In genomic region chr2:197240713-197241050, GRCh38 we compare ENCODE assay signal across 12 cellular contexts.
DNase-seq lines count a peak whose midpoint lies in the region; ATAC-seq lines count a peak whose summit lies in the region.
"Had no signal": no experiment of that assay in that cellular context is flagged by ENCODE, and none has a peak within 500 bp of the region (broad histone marks: within the 10 kb centered on the region; RNA-seq: fewer than 3 reads in every experiment).

No MANE protein-coding gene starts in this region.

- no peaks in the 10 kb centered on the region for H3K27me3 Mint-ChIP-seq in activated CD4-positive, alpha-beta memory T cell treated with anti-CD3 and anti-CD28 coated beads for 36 hours
- H3K27me3 Mint-ChIP-seq in naive thymus-derived CD8-positive, alpha-beta T cell, result no peaks in the 10 kb centered on the region

- CTCF ChIA-PET in activated CD4-positive, alpha-beta memory T cell treated with anti-CD3 and anti-CD28 coated beads for 36 hours (lab: Charles Lee), result interaction anchor here (0.6 to 1.8 kb wide), 10 partner anchors 8 to 234 kb away, joined by 3 to 11 read pairs (median 4); no protein-coding TSS in a partner anchor

- H3K27ac ChIP-seq in caudate nucleus (ENCODE audit: low read depth, low read length), result no peak overlapping the region
- H3K27ac ChIP-seq: foreskin keratinocyte, right lobe of liver had no signal

- peak overlapping the region; percentile 93 for H3K27ac Mint-ChIP-seq in activated CD4-positive, alpha-beta memory T cell treated with anti-CD3 and anti-CD28 coated beads for 36 hours
- H3K27ac Mint-ChIP-seq in naive thymus-derived CD8-positive, alpha-beta T cell, result peak overlapping the region; percentile 77 to 100 (median 92)

- peak; percentile 1 for ATAC-seq in GM21529 (IDR thresholded peaks at IDR 0.05; ENCODE audit: unreplicated experiment)
- peak in 1 of 2 donors; percentile 40 for ATAC-seq in naive thymus-derived CD8-positive, alpha-beta T cell
- ATAC-seq in HG03097 (IDR thresholded peaks at IDR 0.05; ENCODE audit: low FRiP score, unreplicated experiment), result no peak
- ATAC-seq: foreskin keratinocyte had no signal

- POLR2A ChIA-PET in activated CD4-positive, alpha-beta memory T cell treated with anti-CD3 and anti-CD28 coated beads for 36 hours (lab: Charles Lee), result interaction anchor here (0.6 to 2.5 kb wide), 12 partner anchors 14 to 194 kb away, joined by 3 to 8 read pairs (median 4); partner anchors contain the start of genes ANKRD44 and SF3B1
- POLR2A ChIA-PET in naive thymus-derived CD8-positive, alpha-beta T cell (lab: Charles Lee), result interaction anchor here (0.7 to 3.9 kb wide), 22 partner anchors 8 to 87 kb away, joined by 3 to 41 read pairs (median 6); partner anchors contain the start of gene ANKRD44

- H3K36me3 Mint-ChIP-seq in activated CD4-positive, alpha-beta memory T cell treated with anti-CD3 and anti-CD28 coated beads for 36 hours, result peaks cover 6% of the 10 kb centered on the region
- H3K36me3 Mint-ChIP-seq in naive thymus-derived CD8-positive, alpha-beta T cell, result peaks cover 0 to 2% (median 0%) of the 10 kb centered on the region in 3 donors

- H3K4me3 Mint-ChIP-seq in activated CD4-positive, alpha-beta memory T cell treated with anti-CD3 and anti-CD28 coated beads for 36 hours, result peak overlapping the region; percentile 49
- peak overlapping the region; percentile 55 to 81 (median 72) for H3K4me3 Mint-ChIP-seq in naive thymus-derived CD8-positive, alpha-beta T cell

- intact Hi-C loops in activated CD4-positive, alpha-beta memory T cell treated with anti-CD3 and anti-CD28 coated beads for 36 hours (cut with micrococcal nuclease), result no loop called here

- H3K9me3 Mint-ChIP-seq in activated CD4-positive, alpha-beta memory T cell treated with anti-CD3 and anti-CD28 coated beads for 36 hours, result no peaks in the 10 kb centered on the region
- H3K9me3 Mint-ChIP-seq in naive thymus-derived CD8-positive, alpha-beta T cell, result no peaks in the 10 kb centered on the region

- DNase-seq in NOMO-1 (lab: John Stamatoyannopoulos, UW; ENCODE audit: unreplicated experiment in 2 of 2) (peak; percentile 54 to 70), NOMO-1 treated with dmso at 0.1 percent for 144 hours (lab: John Stamatoyannopoulos, UW; ENCODE audit: unreplicated experiment) (no peak), amniotic stem cell (lab: John Stamatoyannopoulos, UW) (no peak), caudate nucleus (lab: John Stamatoyannopoulos, UW) (no peak)
- no peak for DNase-seq in activated CD4-positive, alpha-beta memory T cell treated with anti-CD3 and anti-CD28 coated beads for 36 hours
- DNase-seq in naive thymus-derived CD8-positive, alpha-beta T cell, result peak in 1 of 10 donors; percentile 49
- DNase-seq: dorsolateral prefrontal cortex, foreskin keratinocyte, NCI-H226, right lobe of liver had no signal

- peaks cover 80% of the 10 kb centered on the region for H3K4me1 Mint-ChIP-seq in activated CD4-positive, alpha-beta memory T cell treated with anti-CD3 and anti-CD28 coated beads for 36 hours (ENCODE audit: low read depth)
- H3K4me1 Mint-ChIP-seq in naive thymus-derived CD8-positive, alpha-beta T cell, result peaks cover 49 to 94% (median 83%) of the 10 kb centered on the region in 4 donors

Comparison
In these comparisons a context has a peak if more than half of its experiments do, and no peak if none do; other contexts are left out.
1. DNase-seq: peak in NOMO-1 (2 of 2); none in NOMO-1 treated with dmso at 0.1 percent for 144 hours (single experiment), activated CD4-positive, alpha-beta memory T cell treated with anti-CD3 and anti-CD28 coated beads for 36 hours (single experiment), amniotic stem cell (single experiment) and caudate nucleus (0 of 61).